In the genomic region with DNA sequence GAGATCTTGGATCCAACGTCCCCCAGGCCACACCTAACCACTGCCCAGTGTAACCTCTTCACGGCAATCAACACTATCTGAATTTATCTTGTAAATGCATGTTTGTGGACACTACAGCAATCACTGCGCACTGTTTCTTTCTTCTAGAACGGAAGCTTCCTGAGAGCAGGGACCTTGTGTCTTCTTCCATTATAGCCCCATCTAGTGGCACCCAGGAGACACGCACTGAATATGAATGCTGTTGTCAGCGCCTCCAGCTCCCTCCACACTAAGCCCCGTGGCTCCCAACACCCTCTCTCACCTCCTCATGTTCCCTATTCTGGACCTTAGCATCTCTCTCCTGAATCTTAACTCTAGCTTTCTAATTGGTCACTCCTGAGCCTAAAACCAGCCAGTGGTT, we compare ENCODE assay signal across 8 cellular contexts.
A peak's percentile ranks its signal among the peaks of the same experiment; 100 is the strongest.
DNase-seq lines count a peak whose midpoint lies in the region; ATAC-seq and TF ChIP-seq lines count a peak whose summit lies in the region.

No MANE protein-coding gene starts in this region.

- TF ChIP-seq CTCF in 22Rv1 (IDR thresholded peaks at IDR 0.05), result peak; percentile 45
- peak; percentile 61 for TF ChIP-seq CTCF in RWPE2 (IDR thresholded peaks at IDR 0.05; ENCODE audit: poor library complexity, severe bottlenecking)
- TF ChIP-seq CTCF in foreskin keratinocyte (conservative IDR thresholded peaks at IDR 0.05), result peak; percentile 67

- in situ Hi-C loops in G401 (cut with HindIII; ENCODE audit: low sequenced_read_pairs), result no loop called here

- no peak overlapping the region for H3K4me3 ChIP-seq in RWPE2 (ENCODE audit: severe bottlenecking)

- peak; percentile 59; the same call in 2 of the 3 replicates for ATAC-seq in RWPE2 (ENCODE audit: low read depth)
- peak; percentile 56 for ATAC-seq in foreskin keratinocyte
- ATAC-seq in GM18858 (IDR thresholded peaks at IDR 0.05; ENCODE audit: unreplicated experiment), result no peak
- ATAC-seq in GM18861 (IDR thresholded peaks at IDR 0.05; ENCODE audit: unreplicated experiment), result no peak

- H3K4me1 ChIP-seq in RWPE2 (ENCODE audit: insufficient read depth, poor library complexity, severe bottlenecking) (no peaks in the 10 kb centered on the region), foreskin keratinocyte (no peaks in the 10 kb centered on the region)

- peaks cover 5% of the 10 kb centered on the region for H3K36me3 ChIP-seq in RWPE2 (ENCODE audit: low read depth)

- H3K9me3 ChIP-seq in RWPE2 (ENCODE audit: severe bottlenecking), result no peaks in the 10 kb centered on the region

- no peaks in the 10 kb centered on the region for H3K27me3 ChIP-seq in RWPE2 (ENCODE audit: insufficient read depth, poor library complexity, severe bottlenecking)
- no peaks in the 10 kb centered on the region for H3K27me3 ChIP-seq in foreskin keratinocyte

- H3K27ac ChIP-seq in 22Rv1 (no peak overlapping the region), RWPE2 (ENCODE audit: poor library complexity, severe bottlenecking) (no peak overlapping the region), foreskin keratinocyte (no peak overlapping the region)

- peak; percentile 7 for DNase-seq in G401 (ENCODE audit: low spot score)
- no peak for DNase-seq in RWPE2 (ENCODE audit: low spot score)
- DNase-seq in foreskin keratinocyte, result no peak
- DNase-seq in globus pallidus (ENCODE audit: low spot score), result no peak
- no peak for DNase-seq in stimulated activated CD4-positive, alpha-beta T cell treated with anti-CD3 and anti-CD28 coated beads, Interleukin-4, amount 100 ng/mL, for 4 hours

Comparison
In these comparisons a context has a peak if more than half of its experiments do, and no peak if none do; other contexts are left out.
1. ATAC-seq: peak in RWPE2 (single experiment) and foreskin keratinocyte (single experiment); none in GM18858 (single experiment) and GM18861 (single experiment).
2. Peak in every context shown above with its lines, with median percentiles within 50 percentile points of each other: CTCF ChIP-seq.